ENCODE assay signal across 15 cellular contexts in the genomic region with DNA sequence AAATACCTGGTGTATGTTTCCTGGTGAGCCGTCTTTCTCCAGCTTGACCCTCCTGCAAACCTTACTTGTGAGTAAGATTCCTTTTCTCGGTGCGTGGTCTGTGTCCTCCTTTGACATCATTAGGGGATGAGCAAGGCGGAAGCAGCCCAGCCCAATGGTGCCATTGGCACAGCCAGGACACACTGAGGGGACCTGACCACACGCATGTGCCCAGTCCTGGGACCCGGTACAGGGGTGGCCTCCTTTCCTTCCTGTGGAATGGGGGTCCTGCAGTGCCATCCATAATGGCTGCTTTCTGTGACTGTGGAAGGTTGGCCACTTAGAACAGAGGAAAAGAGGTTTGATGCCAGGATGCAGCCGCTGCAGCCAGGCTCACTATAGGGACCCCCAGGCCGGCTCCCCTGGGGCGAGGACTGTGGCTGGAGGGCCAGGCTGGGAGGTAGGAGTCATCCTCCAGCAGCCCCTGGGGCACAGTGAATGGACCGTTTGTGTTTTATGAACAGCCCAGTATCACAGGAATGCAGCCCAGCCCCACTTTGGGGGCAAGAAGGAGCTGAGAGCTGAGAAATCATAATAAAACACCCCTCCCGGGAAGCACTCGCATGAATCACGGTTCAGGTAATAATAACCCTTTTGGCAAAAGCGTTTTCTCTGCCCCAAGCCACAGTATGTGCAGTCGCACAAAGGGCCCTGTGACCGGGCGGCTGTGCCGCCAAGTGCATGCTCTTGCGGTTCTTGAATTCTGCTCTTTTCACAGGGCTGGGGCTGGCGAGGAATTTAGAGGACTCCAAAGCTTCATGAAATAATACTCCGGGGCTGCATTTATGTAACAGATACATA.
"Had no signal": no experiment of that assay in that cellular context is flagged by ENCODE, and none has a peak within 500 bp of the region (broad histone marks: within the 10 kb centered on the region; RNA-seq: fewer than 3 reads in every experiment).

No MANE protein-coding gene starts in this region.

- DNase-seq: activated CD4-positive, alpha-beta T cell treated with anti-CD3 and anti-CD28 coated beads, Interleukin-2, amount 50 U/mL, for 4 hours; activated naive CD4-positive, alpha-beta T cell; aorta; caudate nucleus; cortex of kidney; effector memory CD4-positive, alpha-beta T cell; stimulated activated CD4-positive, alpha-beta T cell treated with anti-CD3 and anti-CD28 coated beads, Interleukin-1b, Interleukin-23, amount 100 ng/mL, for 48 hours; stimulated activated naive B cell treated with anti-CD40 and anti-IgM and Interleukin-4, amounts not matched to agents 10 μg/mL and 1 μg/mL and 100 μg/mL, for 72 hours; substantia nigra had no signal

- ATAC-seq: activated CD4-positive, CD25-positive, alpha-beta regulatory T cell treated with anti-CD3 and anti-CD28 coated beads, Interleukin-2, amount 50 U/mL, for 24 hours; gastroesophageal sphincter; stimulated activated naive B cell treated with anti-CD40 and anti-IgM and Interleukin-4, amounts not matched to agents 10 μg/mL and 1 μg/mL and 100 μg/mL, for 72 hours had no signal

- H3K9me3 Mint-ChIP-seq: activated T-helper 1 cell treated with anti-CD3 and anti-CD28 coated beads, Interleukin-12 subunit alpha, Interleukin-12 subunit beta, Interleukin-2, Interleukin-4 antibody, amounts not matched to agents 30 ng/mL and 10 ng/mL and 1 ng/mL, durations not matched to agents 14 hours and 24 hours and 36 hours had no signal

- H3K4me3 Mint-ChIP-seq: activated T-helper 1 cell treated with anti-CD3 and anti-CD28 coated beads, Interleukin-12 subunit alpha, Interleukin-12 subunit beta, Interleukin-2, Interleukin-4 antibody, amounts not matched to agents 30 ng/mL and 10 ng/mL and 1 ng/mL, durations not matched to agents 14 hours and 24 hours and 36 hours; neural progenitor cell; stimulated activated naive B cell treated with anti-CD40 and anti-IgM and Interleukin-4, amounts not matched to agents 10 μg/mL and 1 μg/mL and 100 μg/mL, for 72 hours had no signal

- H3K36me3 Mint-ChIP-seq: neural progenitor cell had no signal

- H3K27ac Mint-ChIP-seq: activated T-helper 1 cell treated with anti-CD3 and anti-CD28 coated beads, Interleukin-12 subunit alpha, Interleukin-12 subunit beta, Interleukin-2, Interleukin-4 antibody, amounts not matched to agents 30 ng/mL and 10 ng/mL and 1 ng/mL, durations not matched to agents 14 hours and 24 hours and 36 hours; neural progenitor cell; stimulated activated naive B cell treated with anti-CD40 and anti-IgM and Interleukin-4, amounts not matched to agents 10 μg/mL and 1 μg/mL and 100 μg/mL, for 72 hours had no signal

- H3K4me3 ChIP-seq: gastroesophageal sphincter, neural progenitor cell, smooth muscle cell, upper lobe of left lung had no signal

- H3K27me3 Mint-ChIP-seq: stimulated activated naive B cell treated with anti-CD40 and anti-IgM and Interleukin-4, amounts not matched to agents 10 μg/mL and 1 μg/mL and 100 μg/mL, for 72 hours had no signal
